Comparison of ENCODE assay signal across 8 cellular contexts in the genomic region with DNA sequence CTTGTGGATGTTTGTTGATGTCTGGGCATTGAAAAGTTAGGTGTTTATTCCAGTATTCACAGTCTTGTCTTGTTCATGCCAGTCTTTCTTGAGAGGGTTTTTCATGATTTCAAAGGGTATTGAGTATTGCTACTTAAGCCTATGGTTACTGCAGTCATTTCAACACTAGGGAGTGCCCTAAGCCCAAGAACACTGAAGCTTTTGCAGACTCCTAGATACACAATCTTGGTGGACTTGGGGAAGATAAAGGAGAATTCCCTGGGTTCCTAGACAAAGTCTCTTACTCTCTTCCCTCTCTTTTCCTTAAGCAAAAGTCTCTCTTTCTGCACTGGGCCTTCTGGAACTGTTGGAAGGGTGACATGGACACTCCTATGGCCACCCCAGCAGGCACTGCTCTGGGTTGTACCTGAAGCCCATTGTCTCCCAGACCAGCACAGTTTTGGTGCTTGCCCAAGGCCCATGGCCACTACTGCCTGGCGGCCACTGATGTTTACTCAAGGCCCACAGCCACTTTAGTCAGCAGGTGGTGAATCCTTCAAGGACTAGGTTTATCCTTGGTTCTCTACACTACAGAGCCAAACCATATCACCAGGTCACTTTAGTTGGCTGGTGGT. TPM values are rescaled to one million over a fixed set of nuclear protein-coding genes. Genes with fewer than 3 reads are reported as not detected.
DNase-seq lines count a peak whose midpoint lies in the region; ATAC-seq and TF ChIP-seq lines count a peak whose summit lies in the region.

No MANE protein-coding gene starts in this region.

- TF ChIP-seq CTCF in AG09319 (IDR thresholded peaks at IDR 0.05; ENCODE audit: low read depth, low read length) (peak; percentile 72), astrocyte of the cerebellum (IDR thresholded peaks at IDR 0.05; ENCODE audit: low read depth, low read length, missing control alignments) (peak; percentile 40)

- H3K4me3 ChIP-seq in astrocyte of the cerebellum (ENCODE audit: low read depth, low read length): no peak overlapping the region

- ATAC-seq in GM18909 (IDR thresholded peaks at IDR 0.05; ENCODE audit: poor library complexity, unreplicated experiment) (peak; percentile 65), HG03565 (IDR thresholded peaks at IDR 0.05; ENCODE audit: unreplicated experiment) (peak; percentile 71), GM19397 (IDR thresholded peaks at IDR 0.05; ENCODE audit: unreplicated experiment) (no peak)

- peak; percentile 25 for DNase-seq in AG09319 (ENCODE audit: extremely low read depth, low read depth)
- DNase-seq in astrocyte of the cerebellum (ENCODE audit: low read depth): peak; percentile 12
- peak; percentile 55 for DNase-seq in renal cortical epithelial cell (ENCODE audit: low read depth)
- no peak for DNase-seq in NCI-H1436 treated with DMSO at 0.1 percent for 48 hours (lab: John Stamatoyannopoulos, UW)
- DNase-seq in epidermal melanocyte (ENCODE audit: insufficient read length, low spot score): no peak

- in situ Hi-C loops in astrocyte of the cerebellum (cut with HindIII; ENCODE audit: low sequenced_read_pairs): no loop called here

RNA-seq across cellular contexts. Expression of a gene that starts 24.9 kb away (rescaled TPM):
- total RNA-seq in renal cortical epithelial cell: 17.7 and 22.3 TPM in 2 replicates

RNA-seq across cellular contexts. Expression of a gene that starts 55.3 kb away (rescaled TPM):
- 15.6 and 17.7 TPM in 2 replicates for total RNA-seq in renal cortical epithelial cell

Comparison
In these comparisons a context has a peak if more than half of its experiments do, and no peak if none do; other contexts are left out.
1. DNase-seq: peak in AG09319 (single experiment), astrocyte of the cerebellum (single experiment) and renal cortical epithelial cell (single experiment); none in NCI-H1436 treated with DMSO at 0.1 percent for 48 hours (single experiment) and epidermal melanocyte (single experiment).